In genomic region chr17:81044764-81045589, GRCh38 we compare ENCODE assay signal across 9 cellular contexts. TPM values are rescaled to one million over a fixed set of nuclear protein-coding genes. Genes with fewer than 3 reads are reported as not detected.
DNase-seq lines count a peak whose midpoint lies in the region; ATAC-seq, FAIRE-seq and TF ChIP-seq lines count a peak whose summit lies in the region.
"Had no signal": no experiment of that assay in that cellular context is flagged by ENCODE, and none has a peak within 500 bp of the region (broad histone marks: within the 10 kb centered on the region; RNA-seq: fewer than 3 reads in every experiment).

No MANE protein-coding gene starts in this region.

- peaks cover 8% of the 10 kb centered on the region for H3K4me1 Mint-ChIP-seq in activated naive CD4-positive, alpha-beta T cell treated with anti-CD3 and anti-CD28 coated beads, Interleukin-2, amount 10 ng/mL, durations not matched to agents 7 days and 5 days
- H3K4me1 Mint-ChIP-seq in activated T-cell treated with anti-CD3 and anti-CD28 coated beads, Interleukin-2, amount 50 U/mL, for 4 hours (ENCODE audit: low read depth), result peaks cover 7% of the 10 kb centered on the region

- no peak overlapping the region for H3K27ac Mint-ChIP-seq in activated naive CD4-positive, alpha-beta T cell treated with anti-CD3 and anti-CD28 coated beads, Interleukin-2, amount 10 ng/mL, durations not matched to agents 7 days and 5 days

- no peaks in the 10 kb centered on the region for H3K36me3 Mint-ChIP-seq in activated naive CD4-positive, alpha-beta T cell treated with anti-CD3 and anti-CD28 coated beads, Interleukin-2, amount 10 ng/mL, durations not matched to agents 7 days and 5 days
- H3K36me3 Mint-ChIP-seq in activated T-cell treated with anti-CD3 and anti-CD28 coated beads, Interleukin-2, amount 50 U/mL, for 4 hours (ENCODE audit: insufficient read depth), result no peaks in the 10 kb centered on the region

- H3K27me3 Mint-ChIP-seq in activated naive CD4-positive, alpha-beta T cell treated with anti-CD3 and anti-CD28 coated beads, Interleukin-2, amount 10 ng/mL, durations not matched to agents 7 days and 5 days, result peaks cover 13% of the 10 kb centered on the region
- H3K27me3 Mint-ChIP-seq in activated T-cell treated with anti-CD3 and anti-CD28 coated beads, Interleukin-2, amount 50 U/mL, for 4 hours (ENCODE audit: low read depth), result peaks cover 2% of the 10 kb centered on the region

- no peaks in the 10 kb centered on the region for H3K9me3 Mint-ChIP-seq in activated naive CD4-positive, alpha-beta T cell treated with anti-CD3 and anti-CD28 coated beads, Interleukin-2, amount 10 ng/mL, durations not matched to agents 7 days and 5 days
- H3K9me3 Mint-ChIP-seq in activated T-cell treated with anti-CD3 and anti-CD28 coated beads, Interleukin-2, amount 50 U/mL, for 4 hours, result no peaks in the 10 kb centered on the region

- FAIRE-seq in RCC 7860 (lab: Jason Lieb, UNC), result peak; percentile 74
- FAIRE-seq: GM12878 had no signal

- no peak overlapping the region for H3K4me3 Mint-ChIP-seq in activated naive CD4-positive, alpha-beta T cell treated with anti-CD3 and anti-CD28 coated beads, Interleukin-2, amount 10 ng/mL, durations not matched to agents 7 days and 5 days
- no peak overlapping the region for H3K4me3 Mint-ChIP-seq in activated T-cell treated with anti-CD3 and anti-CD28 coated beads, Interleukin-2, amount 50 U/mL, for 4 hours

- CTCF ChIA-PET in activated naive CD4-positive, alpha-beta T cell treated with anti-CD3 and anti-CD28 coated beads, Interleukin-2, amount 10 ng/mL, durations not matched to agents 7 days and 5 days (lab: Charles Lee), result no interaction called here

- DNase-seq in DMS153 treated with DMSO at 0.1 percent for 48 hours (lab: John Stamatoyannopoulos, UW; ENCODE audit: unreplicated experiment), result peak; percentile 64
- DNase-seq in RCC 7860 (ENCODE audit: low spot score), result peak; percentile 97
- peak; percentile 40 to 77 for DNase-seq in foreskin fibroblast
- peak; percentile 52 for DNase-seq in pons (ENCODE audit: low spot score)
- DNase-seq in activated naive CD4-positive, alpha-beta T cell treated with anti-CD3 and anti-CD28 coated beads, Interleukin-2, amount 10 ng/mL, durations not matched to agents 7 days and 5 days, result no peak
- DNase-seq in activated T-cell treated with anti-CD3 and anti-CD28 coated beads, Interleukin-2, amount 50 U/mL, for 4 hours, result no peak
- DNase-seq in D341Med (ENCODE audit: low spot score), result no peak

- no peak for TF ChIP-seq CTCF in foreskin fibroblast (IDR thresholded peaks at IDR 0.05; ENCODE audit: low read depth, low read length)

- no peak overlapping the region for H3K4me3 ChIP-seq in foreskin fibroblast (ENCODE audit: low read depth in 1 of 2, low read length in 2 of 2)
- H3K4me3 ChIP-seq: GM12878 had no signal

- ATAC-seq in activated T-cell treated with anti-CD3 and anti-CD28 coated beads, Interleukin-2, amount 50 U/mL, for 4 hours, result no peak
- ATAC-seq in HG02981 (IDR thresholded peaks at IDR 0.05; ENCODE audit: unreplicated experiment), result no peak
- ATAC-seq: GM12878 had no signal

RNA-seq across cellular contexts. Expression of gene BAIAP2, which starts 10.0 kb away (rescaled TPM):
- total RNA-seq in activated T-cell treated with anti-CD3 and anti-CD28 coated beads, Interleukin-2, amount 50 U/mL, for 4 hours, result 1 to 10 TPM; 4.7 to 9.2 (median 7.4) TPM

RNA-seq across cellular contexts. Expression of gene CHMP6, which starts 53.3 kb away (rescaled TPM):
- total RNA-seq in activated T-cell treated with anti-CD3 and anti-CD28 coated beads, Interleukin-2, amount 50 U/mL, for 4 hours, result 10 to 100 TPM; 35.7 to 42.4 (median 42.1) TPM

Comparison
In these comparisons a context has a peak if more than half of its experiments do, and no peak if none do; other contexts are left out.
1. DNase-seq: peak in DMS153 treated with DMSO at 0.1 percent for 48 hours (single experiment), RCC 7860 (single experiment), foreskin fibroblast (2 of 2) and pons (single experiment); none in activated naive CD4-positive, alpha-beta T cell treated with anti-CD3 and anti-CD28 coated beads, Interleukin-2, amount 10 ng/mL, durations not matched to agents 7 days and 5 days (single experiment), activated T-cell treated with anti-CD3 and anti-CD28 coated beads, Interleukin-2, amount 50 U/mL, for 4 hours (single experiment) and D341Med (single experiment).